2 cellular contexts compared by ENCODE assay signal in the genomic region with DNA sequence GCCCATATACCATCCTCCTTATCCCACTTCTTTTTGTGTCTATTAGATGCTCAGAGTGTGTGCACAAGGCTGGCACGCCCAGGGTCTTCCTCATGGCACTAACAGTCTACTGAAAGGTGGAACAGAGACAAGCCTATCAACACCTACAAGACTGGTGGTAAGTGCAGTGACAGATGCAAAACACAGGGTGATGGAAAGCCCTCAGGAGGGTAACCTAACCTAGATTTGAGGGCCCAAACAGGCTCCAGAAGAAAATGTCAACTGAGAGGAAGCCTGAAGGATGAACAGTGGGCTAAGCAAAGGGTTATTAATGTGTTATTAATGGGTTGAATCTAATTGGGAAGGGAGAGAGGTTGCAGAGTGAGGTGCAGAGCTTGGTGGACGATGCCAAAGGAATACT.
TF ChIP-seq lines count a peak whose summit lies in the region.

No MANE protein-coding gene starts in this region.

TF ChIP-seq in A549, 52 proteins besides CTCF, POLR2A, EP300 and RAD21 (continued from another document):
- TF ChIP-seq, protein P1, sequence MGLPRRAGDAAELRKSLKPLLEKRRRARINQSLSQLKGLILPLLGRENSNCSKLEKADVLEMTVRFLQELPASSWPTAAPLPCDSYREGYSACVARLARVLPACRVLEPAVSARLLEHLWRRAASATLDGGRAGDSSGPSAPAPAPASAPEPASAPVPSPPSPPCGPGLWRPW (IDR thresholded peaks at IDR 0.05): no peak
- TF ChIP-seq EHMT2 (IDR thresholded peaks at IDR 0.05; ENCODE audit: low read depth): no peak
- no peak for TF ChIP-seq MAZ (IDR thresholded peaks at IDR 0.05; ENCODE audit: borderline replicate concordance, low read depth, low read length)
- TF ChIP-seq, protein P2, sequence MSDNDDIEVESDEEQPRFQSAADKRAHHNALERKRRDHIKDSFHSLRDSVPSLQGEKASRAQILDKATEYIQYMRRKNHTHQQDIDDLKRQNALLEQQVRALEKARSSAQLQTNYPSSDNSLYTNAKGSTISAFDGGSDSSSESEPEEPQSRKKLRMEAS (IDR thresholded peaks at IDR 0.05): no peak
- TF ChIP-seq, protein P3, sequence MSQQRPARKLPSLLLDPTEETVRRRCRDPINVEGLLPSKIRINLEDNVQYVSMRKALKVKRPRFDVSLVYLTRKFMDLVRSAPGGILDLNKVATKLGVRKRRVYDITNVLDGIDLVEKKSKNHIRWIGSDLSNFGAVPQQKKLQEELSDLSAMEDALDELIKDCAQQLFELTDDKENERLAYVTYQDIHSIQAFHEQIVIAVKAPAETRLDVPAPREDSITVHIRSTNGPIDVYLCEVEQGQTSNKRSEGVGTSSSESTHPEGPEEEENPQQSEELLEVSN (IDR thresholded peaks at IDR 0.05; ENCODE audit: borderline replicate concordance, low read depth): no peak
- TF ChIP-seq RNF2 (IDR thresholded peaks at IDR 0.05; ENCODE audit: borderline replicate concordance, low read depth): no peak
- no peak for TF ChIP-seq ZNF302 (CRISPR knock-in tag; IDR thresholded peaks at IDR 0.05)
- no peak for TF ChIP-seq RARB (CRISPR knock-in tag; IDR thresholded peaks at IDR 0.05)
- TF ChIP-seq, protein P4, sequence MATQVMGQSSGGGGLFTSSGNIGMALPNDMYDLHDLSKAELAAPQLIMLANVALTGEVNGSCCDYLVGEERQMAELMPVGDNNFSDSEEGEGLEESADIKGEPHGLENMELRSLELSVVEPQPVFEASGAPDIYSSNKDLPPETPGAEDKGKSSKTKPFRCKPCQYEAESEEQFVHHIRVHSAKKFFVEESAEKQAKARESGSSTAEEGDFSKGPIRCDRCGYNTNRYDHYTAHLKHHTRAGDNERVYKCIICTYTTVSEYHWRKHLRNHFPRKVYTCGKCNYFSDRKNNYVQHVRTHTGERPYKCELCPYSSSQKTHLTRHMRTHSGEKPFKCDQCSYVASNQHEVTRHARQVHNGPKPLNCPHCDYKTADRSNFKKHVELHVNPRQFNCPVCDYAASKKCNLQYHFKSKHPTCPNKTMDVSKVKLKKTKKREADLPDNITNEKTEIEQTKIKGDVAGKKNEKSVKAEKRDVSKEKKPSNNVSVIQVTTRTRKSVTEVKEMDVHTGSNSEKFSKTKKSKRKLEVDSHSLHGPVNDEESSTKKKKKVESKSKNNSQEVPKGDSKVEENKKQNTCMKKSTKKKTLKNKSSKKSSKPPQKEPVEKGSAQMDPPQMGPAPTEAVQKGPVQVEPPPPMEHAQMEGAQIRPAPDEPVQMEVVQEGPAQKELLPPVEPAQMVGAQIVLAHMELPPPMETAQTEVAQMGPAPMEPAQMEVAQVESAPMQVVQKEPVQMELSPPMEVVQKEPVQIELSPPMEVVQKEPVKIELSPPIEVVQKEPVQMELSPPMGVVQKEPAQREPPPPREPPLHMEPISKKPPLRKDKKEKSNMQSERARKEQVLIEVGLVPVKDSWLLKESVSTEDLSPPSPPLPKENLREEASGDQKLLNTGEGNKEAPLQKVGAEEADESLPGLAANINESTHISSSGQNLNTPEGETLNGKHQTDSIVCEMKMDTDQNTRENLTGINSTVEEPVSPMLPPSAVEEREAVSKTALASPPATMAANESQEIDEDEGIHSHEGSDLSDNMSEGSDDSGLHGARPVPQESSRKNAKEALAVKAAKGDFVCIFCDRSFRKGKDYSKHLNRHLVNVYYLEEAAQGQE (IDR thresholded peaks at IDR 0.05): no peak
- TF ChIP-seq, protein P5, sequence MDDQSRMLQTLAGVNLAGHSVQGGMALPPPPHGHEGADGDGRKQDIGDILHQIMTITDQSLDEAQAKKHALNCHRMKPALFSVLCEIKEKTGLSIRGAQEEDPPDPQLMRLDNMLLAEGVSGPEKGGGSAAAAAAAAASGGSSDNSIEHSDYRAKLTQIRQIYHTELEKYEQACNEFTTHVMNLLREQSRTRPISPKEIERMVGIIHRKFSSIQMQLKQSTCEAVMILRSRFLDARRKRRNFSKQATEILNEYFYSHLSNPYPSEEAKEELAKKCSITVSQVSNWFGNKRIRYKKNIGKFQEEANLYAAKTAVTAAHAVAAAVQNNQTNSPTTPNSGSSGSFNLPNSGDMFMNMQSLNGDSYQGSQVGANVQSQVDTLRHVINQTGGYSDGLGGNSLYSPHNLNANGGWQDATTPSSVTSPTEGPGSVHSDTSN (IDR thresholded peaks at IDR 0.05): no peak
- no peak for TF ChIP-seq SMC3 (IDR thresholded peaks at IDR 0.05)
- TF ChIP-seq JUNB (IDR thresholded peaks at IDR 0.05): no peak
- no peak for TF ChIP-seq PHF8 (IDR thresholded peaks at IDR 0.05; ENCODE audit: borderline replicate concordance, low read depth)
- TF ChIP-seq SREBF2 (IDR thresholded peaks at IDR 0.05): no peak

TF ChIP-seq in GM23338, 12 proteins besides CTCF, POLR2A, EP300 and RAD21 (continued from another document):
- TF ChIP-seq, protein P4 (IDR thresholded peaks at IDR 0.05; ENCODE audit: unreplicated experiment): no peak
- TF ChIP-seq POLR2AphosphoS5 (IDR thresholded peaks at IDR 0.05; ENCODE audit: low read depth): no peak
- no peak for TF ChIP-seq JUNB (IDR thresholded peaks at IDR 0.05; ENCODE audit: unreplicated experiment)
- TF ChIP-seq, protein P6, sequence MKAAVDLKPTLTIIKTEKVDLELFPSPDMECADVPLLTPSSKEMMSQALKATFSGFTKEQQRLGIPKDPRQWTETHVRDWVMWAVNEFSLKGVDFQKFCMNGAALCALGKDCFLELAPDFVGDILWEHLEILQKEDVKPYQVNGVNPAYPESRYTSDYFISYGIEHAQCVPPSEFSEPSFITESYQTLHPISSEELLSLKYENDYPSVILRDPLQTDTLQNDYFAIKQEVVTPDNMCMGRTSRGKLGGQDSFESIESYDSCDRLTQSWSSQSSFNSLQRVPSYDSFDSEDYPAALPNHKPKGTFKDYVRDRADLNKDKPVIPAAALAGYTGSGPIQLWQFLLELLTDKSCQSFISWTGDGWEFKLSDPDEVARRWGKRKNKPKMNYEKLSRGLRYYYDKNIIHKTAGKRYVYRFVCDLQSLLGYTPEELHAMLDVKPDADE (IDR thresholded peaks at IDR 0.05): no peak
- TF ChIP-seq ZNF114 (CRISPR knock-in tag; IDR thresholded peaks at IDR 0.05): no peak
- TF ChIP-seq NANOG (IDR thresholded peaks at IDR 0.05; ENCODE audit: borderline replicate concordance): no peak
- TF ChIP-seq, protein P7, sequence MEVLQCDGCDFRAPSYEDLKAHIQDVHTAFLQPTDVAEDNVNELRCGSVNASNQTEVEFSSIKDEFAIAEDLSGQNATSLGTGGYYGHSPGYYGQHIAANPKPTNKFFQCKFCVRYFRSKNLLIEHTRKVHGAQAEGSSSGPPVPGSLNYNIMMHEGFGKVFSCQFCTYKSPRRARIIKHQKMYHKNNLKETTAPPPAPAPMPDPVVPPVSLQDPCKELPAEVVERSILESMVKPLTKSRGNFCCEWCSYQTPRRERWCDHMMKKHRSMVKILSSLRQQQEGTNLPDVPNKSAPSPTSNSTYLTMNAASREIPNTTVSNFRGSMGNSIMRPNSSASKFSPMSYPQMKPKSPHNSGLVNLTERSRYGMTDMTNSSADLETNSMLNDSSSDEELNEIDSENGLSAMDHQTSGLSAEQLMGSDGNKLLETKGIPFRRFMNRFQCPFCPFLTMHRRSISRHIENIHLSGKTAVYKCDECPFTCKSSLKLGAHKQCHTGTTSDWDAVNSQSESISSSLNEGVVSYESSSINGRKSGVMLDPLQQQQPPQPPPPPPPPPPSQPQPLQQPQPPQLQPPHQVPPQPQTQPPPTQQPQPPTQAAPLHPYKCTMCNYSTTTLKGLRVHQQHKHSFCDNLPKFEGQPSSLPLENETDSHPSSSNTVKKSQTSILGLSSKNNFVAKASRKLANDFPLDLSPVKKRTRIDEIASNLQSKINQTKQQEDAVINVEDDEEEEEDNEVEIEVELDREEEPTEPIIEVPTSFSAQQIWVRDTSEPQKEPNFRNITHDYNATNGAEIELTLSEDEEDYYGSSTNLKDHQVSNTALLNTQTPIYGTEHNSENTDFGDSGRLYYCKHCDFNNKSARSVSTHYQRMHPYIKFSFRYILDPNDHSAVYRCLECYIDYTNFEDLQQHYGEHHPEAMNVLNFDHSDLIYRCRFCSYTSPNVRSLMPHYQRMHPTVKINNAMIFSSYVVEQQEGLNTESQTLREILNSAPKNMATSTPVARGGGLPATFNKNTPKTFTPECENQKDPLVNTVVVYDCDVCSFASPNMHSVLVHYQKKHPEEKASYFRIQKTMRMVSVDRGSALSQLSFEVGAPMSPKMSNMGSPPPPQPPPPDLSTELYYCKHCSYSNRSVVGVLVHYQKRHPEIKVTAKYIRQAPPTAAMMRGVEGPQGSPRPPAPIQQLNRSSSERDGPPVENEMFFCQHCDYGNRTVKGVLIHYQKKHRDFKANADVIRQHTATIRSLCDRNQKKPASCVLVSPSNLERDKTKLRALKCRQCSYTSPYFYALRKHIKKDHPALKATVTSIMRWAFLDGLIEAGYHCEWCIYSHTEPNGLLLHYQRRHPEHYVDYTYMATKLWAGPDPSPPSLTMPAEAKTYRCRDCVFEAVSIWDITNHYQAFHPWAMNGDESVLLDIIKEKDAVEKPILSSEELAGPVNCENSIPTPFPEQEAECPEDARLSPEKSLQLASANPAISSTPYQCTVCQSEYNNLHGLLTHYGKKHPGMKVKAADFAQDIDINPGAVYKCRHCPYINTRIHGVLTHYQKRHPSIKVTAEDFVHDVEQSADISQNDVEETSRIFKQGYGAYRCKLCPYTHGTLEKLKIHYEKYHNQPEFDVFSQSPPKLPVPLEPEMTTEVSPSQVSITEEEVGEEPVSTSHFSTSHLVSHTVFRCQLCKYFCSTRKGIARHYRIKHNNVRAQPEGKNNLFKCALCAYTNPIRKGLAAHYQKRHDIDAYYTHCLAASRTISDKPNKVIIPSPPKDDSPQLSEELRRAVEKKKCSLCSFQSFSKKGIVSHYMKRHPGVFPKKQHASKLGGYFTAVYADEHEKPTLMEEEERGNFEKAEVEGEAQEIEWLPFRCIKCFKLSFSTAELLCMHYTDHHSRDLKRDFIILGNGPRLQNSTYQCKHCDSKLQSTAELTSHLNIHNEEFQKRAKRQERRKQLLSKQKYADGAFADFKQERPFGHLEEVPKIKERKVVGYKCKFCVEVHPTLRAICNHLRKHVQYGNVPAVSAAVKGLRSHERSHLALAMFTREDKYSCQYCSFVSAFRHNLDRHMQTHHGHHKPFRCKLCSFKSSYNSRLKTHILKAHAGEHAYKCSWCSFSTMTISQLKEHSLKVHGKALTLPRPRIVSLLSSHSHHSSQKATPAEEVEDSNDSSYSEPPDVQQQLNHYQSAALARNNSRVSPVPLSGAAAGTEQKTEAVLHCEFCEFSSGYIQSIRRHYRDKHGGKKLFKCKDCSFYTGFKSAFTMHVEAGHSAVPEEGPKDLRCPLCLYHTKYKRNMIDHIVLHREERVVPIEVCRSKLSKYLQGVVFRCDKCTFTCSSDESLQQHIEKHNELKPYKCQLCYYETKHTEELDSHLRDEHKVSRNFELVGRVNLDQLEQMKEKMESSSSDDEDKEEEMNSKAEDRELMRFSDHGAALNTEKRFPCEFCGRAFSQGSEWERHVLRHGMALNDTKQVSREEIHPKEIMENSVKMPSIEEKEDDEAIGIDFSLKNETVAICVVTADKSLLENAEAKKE (CRISPR knock-in tag; IDR thresholded peaks at IDR 0.05): no peak
- TF ChIP-seq ZNF331 (CRISPR knock-in tag; IDR thresholded peaks at IDR 0.05; ENCODE audit: low read depth): no peak
- TF ChIP-seq EZH2 (IDR thresholded peaks at IDR 0.05; ENCODE audit: low read depth, unreplicated experiment): no peak
- no peak for TF ChIP-seq STAT1 (IDR thresholded peaks at IDR 0.05; ENCODE audit: unreplicated experiment)
